In the genomic region with DNA sequence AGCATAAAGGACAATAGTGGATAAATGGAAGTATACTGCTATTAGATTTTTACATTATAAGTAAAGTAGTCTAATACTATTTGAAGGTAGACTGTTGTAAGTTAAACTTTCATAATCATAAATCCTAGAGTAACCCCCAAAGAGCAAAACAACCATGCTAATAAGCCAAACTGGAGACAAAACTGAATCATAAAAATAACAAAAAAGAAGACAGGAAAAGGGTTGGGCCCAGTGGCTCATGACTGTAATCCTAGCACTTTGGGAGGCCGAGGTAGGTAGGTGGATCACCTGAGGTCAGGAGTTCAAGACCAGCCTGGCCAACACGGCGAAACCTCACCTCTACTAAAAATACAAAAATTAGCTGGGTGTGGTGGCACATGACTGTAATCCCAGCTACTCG, we compare ENCODE assay signal across 21 cellular contexts.
"Had no signal": no experiment of that assay in that cellular context is flagged by ENCODE, and none has a peak within 500 bp of the region (broad histone marks: within the 10 kb centered on the region; RNA-seq: fewer than 3 reads in every experiment).

No MANE protein-coding gene starts in this region.

- H3K4me3 ChIP-seq: body of pancreas, colonic mucosa, esophagus squamous epithelium, lung, right atrium auricular region, upper lobe of right lung had no signal

- H3K27ac Mint-ChIP-seq: activated CD8-positive, alpha-beta T cell treated with anti-CD3 and anti-CD28 coated beads for 36 hours; activated naive CD4-positive, alpha-beta T cell treated with anti-CD3 and anti-CD28 coated beads, Interleukin-2, amount 50 U/mL, for 72 hours; stimulated activated naive CD8-positive, alpha-beta T cell treated with anti-CD3 and anti-CD28 coated beads, Interleukin-15, Interleukin-2, amounts not matched to agents 100 ng/mL and 50 ng/mL, for 24 hours; T-helper 17 cell had no signal

- H3K27me3 Mint-ChIP-seq: activated CD8-positive, alpha-beta T cell treated with anti-CD3 and anti-CD28 coated beads for 36 hours; naive thymus-derived CD4-positive, alpha-beta T cell; stimulated activated naive CD8-positive, alpha-beta T cell treated with anti-CD3 and anti-CD28 coated beads, Interleukin-15, Interleukin-2, amounts not matched to agents 100 ng/mL and 50 ng/mL, for 24 hours; T-helper 17 cell had no signal

- H3K27ac ChIP-seq: colonic mucosa, right atrium auricular region, upper lobe of right lung had no signal

- DNase-seq: activated CD4-positive, alpha-beta T cell treated with anti-CD3 and anti-CD28 coated beads for 48 hours; activated CD8-positive, alpha-beta T cell treated with anti-CD3 and anti-CD28 coated beads for 36 hours; activated effector memory CD4-positive, alpha-beta T cell treated with Interleukin-2 at 50 U/mL for 16 hours; activated T-cell treated with anti-CD3 and anti-CD28 coated beads, Interleukin-2, amount 50 U/mL, for 4 hours; amniotic stem cell; body of pancreas; central memory CD4-positive, alpha-beta T cell; colonic mucosa; esophagus squamous epithelium; immature natural killer cell; left cardiac atrium; naive thymus-derived CD4-positive, alpha-beta T cell; small intestine; stimulated activated CD4-positive, alpha-beta T cell treated with anti-CD3 and anti-CD28 coated beads, Interleukin-4, amount 100 ng/mL, for 4 hours; stimulated activated CD8-positive, alpha-beta memory T cell treated with anti-CD3 and anti-CD28 coated beads, Interleukin-4, amount 100 ng/mL, for 48 hours; T-helper 17 cell; upper lobe of right lung had no signal

- H3K9me3 Mint-ChIP-seq: activated CD8-positive, alpha-beta T cell treated with anti-CD3 and anti-CD28 coated beads for 36 hours; activated naive CD4-positive, alpha-beta T cell treated with anti-CD3 and anti-CD28 coated beads, Interleukin-2, amount 50 U/mL, for 72 hours; activated T-cell treated with anti-CD3 and anti-CD28 coated beads, Interleukin-2, amount 50 U/mL, for 4 hours; immature natural killer cell; stimulated activated naive CD8-positive, alpha-beta T cell treated with anti-CD3 and anti-CD28 coated beads, Interleukin-15, Interleukin-2, amounts not matched to agents 100 ng/mL and 50 ng/mL, for 24 hours had no signal

- H3K4me3 Mint-ChIP-seq: activated CD8-positive, alpha-beta T cell treated with anti-CD3 and anti-CD28 coated beads for 36 hours; activated T-cell treated with anti-CD3 and anti-CD28 coated beads, Interleukin-2, amount 50 U/mL, for 4 hours; immature natural killer cell; naive thymus-derived CD4-positive, alpha-beta T cell; stimulated activated naive CD8-positive, alpha-beta T cell treated with anti-CD3 and anti-CD28 coated beads, Interleukin-15, Interleukin-2, amounts not matched to agents 100 ng/mL and 50 ng/mL, for 24 hours; T-helper 17 cell had no signal

- H3K36me3 ChIP-seq: colonic mucosa, esophagus squamous epithelium, right atrium auricular region, upper lobe of right lung had no signal

- H3K9me3 ChIP-seq: body of pancreas, colonic mucosa, esophagus squamous epithelium, right atrium auricular region, upper lobe of right lung had no signal

- H3K27me3 ChIP-seq: body of pancreas, colonic mucosa, esophagus squamous epithelium, right atrium auricular region, upper lobe of right lung had no signal

- ATAC-seq: activated CD8-positive, alpha-beta T cell treated with anti-CD3 and anti-CD28 coated beads for 36 hours; activated naive CD4-positive, alpha-beta T cell treated with anti-CD3 and anti-CD28 coated beads, Interleukin-2, amount 50 U/mL, for 72 hours; activated T-cell treated with anti-CD3 and anti-CD28 coated beads, Interleukin-2, amount 50 U/mL, for 4 hours; naive thymus-derived CD4-positive, alpha-beta T cell; T-helper 17 cell had no signal
